In genomic region chrX:16603822-16604221, GRCh38 we compare ENCODE assay signal across 1 cellular context.
TF ChIP-seq lines count a peak whose summit lies in the region.

No MANE protein-coding gene starts in this region.

TF ChIP-seq in HepG2, 621 proteins besides CTCF, POLR2A, EP300 and RAD21 (continued from another document):
- TF ChIP-seq ZNF710 (CRISPR knock-in tag; IDR thresholded peaks at IDR 0.05; ENCODE audit: borderline replicate concordance) (no peak), HDAC2 (CRISPR knock-in tag; IDR thresholded peaks at IDR 0.05) (no peak), SOX5 (CRISPR knock-in tag; IDR thresholded peaks at IDR 0.05; ENCODE audit: borderline replicate concordance) (0 out of 2 replicates have a peak, but pooled peaks have one; percentile 25), TEF (CRISPR knock-in tag; IDR thresholded peaks at IDR 0.05) (no peak), SMAD3 (CRISPR knock-in tag; IDR thresholded peaks at IDR 0.05) (no peak), ZNF280D (CRISPR knock-in tag; IDR thresholded peaks at IDR 0.05) (no peak), SOX13 (IDR thresholded peaks at IDR 0.05) (no peak), SOX13 (CRISPR knock-in tag; conservative IDR thresholded peaks at IDR 0.05 in 1 of 2, IDR thresholded peaks at IDR 0.05 in 1 of 2) (peak in 1 of 2 experiments; percentile 32; a peak in 1 of 4 replicates), ZFYVE20 (CRISPR knock-in tag; IDR thresholded peaks at IDR 0.05; ENCODE audit: borderline replicate concordance, low read depth) (no peak), NONO (IDR thresholded peaks at IDR 0.05) (no peak), NONO (CRISPR knock-in tag; conservative IDR thresholded peaks at IDR 0.05) (no peak), SRF (IDR thresholded peaks at IDR 0.05; ENCODE audit: low read depth, low read length) (no peak), PBX3 (CRISPR knock-in tag; IDR thresholded peaks at IDR 0.05; ENCODE audit: borderline replicate concordance) (no peak), ZSCAN9 (CRISPR knock-in tag; IDR thresholded peaks at IDR 0.05; ENCODE audit: borderline replicate concordance) (no peak), NBN (conservative IDR thresholded peaks at IDR 0.05) (no peak), PHF8 (CRISPR knock-in tag; IDR thresholded peaks at IDR 0.05) (no peak), ZNF503 (CRISPR knock-in tag; IDR thresholded peaks at IDR 0.05) (no peak), HBP1 (CRISPR knock-in tag; IDR thresholded peaks at IDR 0.05; ENCODE audit: low read depth) (no peak), NFATC3 (CRISPR knock-in tag; IDR thresholded peaks at IDR 0.05) (no peak), TEAD2 (CRISPR knock-in tag; IDR thresholded peaks at IDR 0.05) (no peak), TCF7 (IDR thresholded peaks at IDR 0.05; ENCODE audit: low read depth) (peak; percentile 53), RAD51 (IDR thresholded peaks at IDR 0.05; ENCODE audit: borderline replicate concordance) (no peak), TEAD3 (CRISPR knock-in tag; optimal IDR thresholded peaks at IDR 0.05; ENCODE audit: borderline replicate concordance) (no peak), EED (CRISPR knock-in tag; IDR thresholded peaks at IDR 0.05) (no peak), TSC22D2 (CRISPR knock-in tag; IDR thresholded peaks at IDR 0.05; ENCODE audit: borderline replicate concordance) (no peak), ZNF883 (CRISPR knock-in tag; IDR thresholded peaks at IDR 0.05; ENCODE audit: not compliant biosample characterization) (no peak), DMTF1 (CRISPR knock-in tag; IDR thresholded peaks at IDR 0.05) (no peak), ZBTB43 (CRISPR knock-in tag; conservative IDR thresholded peaks at IDR 0.05) (no peak), MED1 (CRISPR knock-in tag; IDR thresholded peaks at IDR 0.05) (peak; percentile 70), HNF4A (CRISPR knock-in tag; IDR thresholded peaks at IDR 0.05) (peak; percentile 42; the same call in 1 of the 2 replicates), POGK (CRISPR knock-in tag; conservative IDR thresholded peaks at IDR 0.05) (no peak), ZNF350 (CRISPR knock-in tag; IDR thresholded peaks at IDR 0.05; ENCODE audit: borderline replicate concordance, low read depth) (no peak), CAMTA2 (CRISPR knock-in tag; IDR thresholded peaks at IDR 0.05; ENCODE audit: borderline replicate concordance) (no peak)
TF ChIP-seq in HepG2: peak in this region for 11.
